2 cellular contexts compared by ENCODE assay signal in the genomic region with DNA sequence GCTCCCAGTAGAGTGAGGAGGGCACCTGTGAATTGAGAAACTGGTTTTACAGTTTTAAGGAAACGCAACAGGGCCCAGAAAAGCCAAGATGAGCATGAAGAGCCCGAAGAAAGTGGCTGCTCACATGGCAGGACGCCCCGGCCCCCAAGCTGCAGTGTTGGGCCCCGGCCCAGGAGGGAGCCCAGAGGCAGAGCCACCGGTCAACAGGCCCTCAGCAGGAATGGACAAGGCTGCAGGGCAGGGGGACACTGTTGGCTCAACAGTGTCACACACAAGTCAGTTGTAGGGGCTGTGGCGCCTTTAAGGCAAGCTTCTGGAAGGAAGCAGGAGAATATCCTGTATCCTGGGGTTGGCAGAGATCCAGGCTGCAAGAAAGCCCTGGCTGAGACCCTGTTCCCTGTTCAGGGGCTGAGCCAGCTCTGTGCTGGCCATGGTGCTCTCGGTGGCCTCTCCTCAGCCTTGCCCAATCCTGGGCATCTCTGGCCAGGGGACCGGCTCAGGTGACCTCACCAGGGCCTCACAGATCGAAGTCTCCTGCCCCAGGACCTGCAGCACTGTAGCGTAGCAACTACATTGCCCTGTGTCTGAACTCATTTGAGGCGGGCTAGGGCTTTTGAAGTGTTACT.
A peak's percentile ranks its signal among the peaks of the same experiment; 100 is the strongest.
TF ChIP-seq lines count a peak whose summit lies in the region.

No MANE protein-coding gene starts in this region.

TF ChIP-seq in HCT116, 20 proteins besides CTCF, POLR2A, EP300 and RAD21:
- TF ChIP-seq CEBPB (IDR thresholded peaks at IDR 0.05; ENCODE audit: low read depth) (no peak), EZH2phosphoT487 (IDR thresholded peaks at IDR 0.05; ENCODE audit: borderline replicate concordance) (no peak), ZFX (IDR thresholded peaks at IDR 0.05) (no peak), ZBTB33 (IDR thresholded peaks at IDR 0.05; ENCODE audit: extremely low read depth, insufficient replicate concordance, low read length) (no peak), SP1 (IDR thresholded peaks at IDR 0.05; ENCODE audit: low read depth) (no peak), CBX3 (IDR thresholded peaks at IDR 0.05; ENCODE audit: low read depth) (no peak), REST (IDR thresholded peaks at IDR 0.05; ENCODE audit: low read depth) (no peak), POLR2AphosphoS5 (IDR thresholded peaks at IDR 0.05; ENCODE audit: low read depth, low read length) (0 out of 2 replicates have a peak, but pooled peaks have one; percentile 22)
TF ChIP-seq in HCT116: peak in this region for 1.

TF ChIP-seq in K562, 482 proteins besides CTCF, POLR2A, EP300 and RAD21:
- no peak for TF ChIP-seq ZNF407 (IDR thresholded peaks at IDR 0.05; ENCODE audit: low read depth)
- TF ChIP-seq PML (IDR thresholded peaks at IDR 0.05; ENCODE audit: low read length), result no peak
- no peak for TF ChIP-seq SRSF7 (optimal IDR thresholded peaks at IDR 0.05; ENCODE audit: low read depth, low read length)
- TF ChIP-seq POLR2G (IDR thresholded peaks at IDR 0.05; ENCODE audit: low read depth, low read length), result peak; percentile 35; the same call in 1 of the 2 replicates
- no peak for TF ChIP-seq MYC (IDR thresholded peaks at IDR 0.05; ENCODE audit: low read depth, low read length)
- TF ChIP-seq MYC (CRISPR knock-in tag; IDR thresholded peaks at IDR 0.05; ENCODE audit: borderline replicate concordance, low read depth), result no peak
- TF ChIP-seq NFIC (IDR thresholded peaks at IDR 0.05), result peak; percentile 24
- no peak for TF ChIP-seq RBM14 (IDR thresholded peaks at IDR 0.05; ENCODE audit: borderline replicate concordance, insufficient read depth, low read depth, low read length)
- no peak for TF ChIP-seq HMG20B (CRISPR knock-in tag; IDR thresholded peaks at IDR 0.05)
- TF ChIP-seq, protein P1, sequence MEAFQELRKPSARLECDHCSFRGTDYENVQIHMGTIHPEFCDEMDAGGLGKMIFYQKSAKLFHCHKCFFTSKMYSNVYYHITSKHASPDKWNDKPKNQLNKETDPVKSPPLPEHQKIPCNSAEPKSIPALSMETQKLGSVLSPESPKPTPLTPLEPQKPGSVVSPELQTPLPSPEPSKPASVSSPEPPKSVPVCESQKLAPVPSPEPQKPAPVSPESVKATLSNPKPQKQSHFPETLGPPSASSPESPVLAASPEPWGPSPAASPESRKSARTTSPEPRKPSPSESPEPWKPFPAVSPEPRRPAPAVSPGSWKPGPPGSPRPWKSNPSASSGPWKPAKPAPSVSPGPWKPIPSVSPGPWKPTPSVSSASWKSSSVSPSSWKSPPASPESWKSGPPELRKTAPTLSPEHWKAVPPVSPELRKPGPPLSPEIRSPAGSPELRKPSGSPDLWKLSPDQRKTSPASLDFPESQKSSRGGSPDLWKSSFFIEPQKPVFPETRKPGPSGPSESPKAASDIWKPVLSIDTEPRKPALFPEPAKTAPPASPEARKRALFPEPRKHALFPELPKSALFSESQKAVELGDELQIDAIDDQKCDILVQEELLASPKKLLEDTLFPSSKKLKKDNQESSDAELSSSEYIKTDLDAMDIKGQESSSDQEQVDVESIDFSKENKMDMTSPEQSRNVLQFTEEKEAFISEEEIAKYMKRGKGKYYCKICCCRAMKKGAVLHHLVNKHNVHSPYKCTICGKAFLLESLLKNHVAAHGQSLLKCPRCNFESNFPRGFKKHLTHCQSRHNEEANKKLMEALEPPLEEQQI (IDR thresholded peaks at IDR 0.05), result no peak
- peak; percentile 36 for TF ChIP-seq RBM22 (IDR thresholded peaks at IDR 0.05; ENCODE audit: low read depth, low read length, poor library complexity, severe bottlenecking)
- TF ChIP-seq TSC22D4 (tag; IDR thresholded peaks at IDR 0.05), result no peak
